In the genomic region with DNA sequence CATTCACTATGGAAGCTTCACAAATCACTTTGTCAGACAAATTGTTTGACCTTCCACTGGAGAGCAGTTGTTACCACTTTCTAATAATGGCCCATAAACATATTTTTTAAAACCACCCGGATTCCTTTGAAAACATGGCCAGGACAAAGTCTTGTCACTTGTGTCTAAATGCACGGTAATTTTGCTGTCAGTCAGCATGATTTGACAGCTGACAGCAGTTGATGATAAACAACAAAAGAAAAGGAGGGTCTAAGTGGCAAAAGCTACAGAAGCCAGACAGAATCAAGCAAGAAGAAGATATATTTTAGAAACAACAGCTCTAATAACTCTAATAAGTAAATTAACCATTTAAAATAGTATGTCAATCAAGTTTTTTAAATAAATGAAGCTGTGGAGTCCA, we compare ENCODE assay signal across 17 cellular contexts. TPM values are rescaled to one million over a fixed set of nuclear protein-coding genes. Genes with fewer than 3 reads are reported as not detected.
DNase-seq lines count a peak whose midpoint lies in the region; ATAC-seq, FAIRE-seq and TF ChIP-seq lines count a peak whose summit lies in the region.
"Had no signal": no experiment of that assay in that cellular context is flagged by ENCODE, and none has a peak within 500 bp of the region (broad histone marks: within the 10 kb centered on the region; RNA-seq: fewer than 3 reads in every experiment).

No MANE protein-coding gene starts in this region.

- H3K4me1 ChIP-seq in DOHH2 (ENCODE audit: control insufficient read depth, low read length) = peaks cover 16% of the 10 kb centered on the region
- H3K4me1 ChIP-seq in HCT116 (ENCODE audit: control insufficient read depth in 1 of 2, insufficient read depth in 2 of 2, low read length in 2 of 2) = peaks cover 2 to 5% of the 10 kb centered on the region in 2 experiments; a peak in 2 of 4 replicates
- H3K4me1 ChIP-seq in tibial nerve = no peaks in the 10 kb centered on the region
- H3K4me1 ChIP-seq: BLaER1 treated with 17β-estradiol and CSF1 and Interleukin-3, amounts not matched to agents 10 nM and 100 nM had no signal

- ATAC-seq in HCT116 (no peak), HG02571 (IDR thresholded peaks at IDR 0.05; ENCODE audit: unreplicated experiment) (no peak)
- ATAC-seq: CD8-positive, alpha-beta T cell; T-cell had no signal

- peak overlapping the region; percentile 31 for H3K27ac ChIP-seq in DOHH2 (ENCODE audit: low read depth, low read length)
- no peak overlapping the region for H3K27ac ChIP-seq in HCT116 (ENCODE audit: low read depth, low read length)
- peak overlapping the region; percentile 36 for H3K27ac ChIP-seq in epithelial cell of prostate
- no peak overlapping the region for H3K27ac ChIP-seq in tibial nerve
- H3K27ac ChIP-seq: BLaER1 treated with 17β-estradiol and CSF1 and Interleukin-3, amounts not matched to agents 10 nM and 100 nM; RWPE1 had no signal

- WGBS in tibial nerve, 2 donors = 48 to 57% methylated on average over 2 of the region's 2 CpGs

- no peaks in the 10 kb centered on the region for H3K9me2 ChIP-seq in DOHH2 (replicated peaks; ENCODE audit: control insufficient read depth, low read length)
- H3K9me2 ChIP-seq in HCT116 (ENCODE audit: insufficient read depth) = no peaks in the 10 kb centered on the region

- no peaks in the 10 kb centered on the region for H3K36me3 ChIP-seq in DOHH2 (ENCODE audit: control insufficient read depth, low read length)
- H3K36me3 ChIP-seq in HCT116 (ENCODE audit: control insufficient read depth in 1 of 2, insufficient read depth in 2 of 2, low read length in 2 of 2) = no peaks in the 10 kb centered on the region
- H3K36me3 ChIP-seq in tibial nerve = no peaks in the 10 kb centered on the region
- H3K36me3 ChIP-seq: BLaER1 treated with 17β-estradiol and CSF1 and Interleukin-3, amounts not matched to agents 10 nM and 100 nM had no signal

- DNase-seq in HCT116 (ENCODE audit: low read depth, low spot score) (no peak), NCI-H748 treated with DMSO at 0.1 percent for 48 hours (lab: John Stamatoyannopoulos, UW) (peak; percentile 14), epithelial cell of prostate (ENCODE audit: low read depth, low spot score) (no peak), GM19239 (ENCODE audit: insufficient read length, low spot score) (no peak), tibial nerve (ENCODE audit: low spot score in 2 of 2) (no peak)
- no peak for DNase-seq in activated naive CD4-positive, alpha-beta T cell (lab: John Stamatoyannopoulos, UW)
- DNase-seq: CD8-positive, alpha-beta T cell; MV-4-11; NCI-H187; NCI-H2107; NCI-H526; SIG-M5; T-cell had no signal

- RAD21 ChIA-PET in HCT116 (lab: Charles Lee; ENCODE audit: low non-redundant PET in 1 of 2, low total read pairs in 2 of 2, uncharacterized antibody in 2 of 2, unreplicated experiment in 2 of 2) = interaction anchor here in 1 of 2 experiments (0.6 kb wide), 1 partner anchor 23 kb away, joined by 3 read pairs; no protein-coding TSS in a partner anchor

- TF ChIP-seq CTCF in DOHH2 (IDR thresholded peaks at IDR 0.05; ENCODE audit: low read depth, low read length, poor library complexity, severe bottlenecking) (no peak), HCT116 (IDR thresholded peaks at IDR 0.05 in 2 of 3, conservative IDR thresholded peaks at IDR 0.05 in 1 of 3; ENCODE audit: borderline replicate concordance in 1 of 3, insufficient read depth in 1 of 3, low read depth in 2 of 3, low read length in 2 of 3) (no peak), tibial nerve (IDR thresholded peaks at IDR 0.05) (no peak)

- CTCF ChIA-PET in HCT116 (lab: Charles Lee) = interaction anchor here (1.5 kb wide), 1 partner anchor 14 kb away, joined by 9 read pairs; no protein-coding TSS in a partner anchor

- H3K4me3 ChIP-seq in DOHH2 (ENCODE audit: low read length) = peak overlapping the region; percentile 33; the same call in 1 of the 2 replicates
- H3K4me3 ChIP-seq in HCT116 (replicated peaks in 1 of 2; ENCODE audit: low read depth in 1 of 2, low read length in 2 of 2) = no peak overlapping the region
- no peak overlapping the region for H3K4me3 ChIP-seq in tibial nerve
- H3K4me3 ChIP-seq: BLaER1 treated with 17β-estradiol and CSF1 and Interleukin-3, amounts not matched to agents 10 nM and 100 nM had no signal

- peak overlapping the region; percentile 63 for H3K4me2 ChIP-seq in DOHH2 (ENCODE audit: low read length)
- H3K4me2 ChIP-seq in HCT116 (ENCODE audit: low read length) = peak overlapping the region; percentile 28; the same call in 1 of the 2 replicates
- H3K4me2 ChIP-seq: BLaER1 treated with 17β-estradiol and CSF1 and Interleukin-3, amounts not matched to agents 10 nM and 100 nM had no signal

- BruUV-seq in HCT116 (replicated peaks; lab: Mats Ljungman, UMichigan) = no TSS peak

- H3K79me2 ChIP-seq in DOHH2 (ENCODE audit: control insufficient read depth, low read length) (no peaks in the 10 kb centered on the region), HCT116 (ENCODE audit: insufficient read depth, low read length) (no peaks in the 10 kb centered on the region)

- POLR2A ChIA-PET in HCT116 (lab: Charles Lee) = no interaction called here

- H3K27me3 ChIP-seq in DOHH2 (ENCODE audit: control insufficient read depth, low read length) (no peaks in the 10 kb centered on the region), HCT116 (ENCODE audit: insufficient read depth, low read length) (no peaks in the 10 kb centered on the region), tibial nerve (no peaks in the 10 kb centered on the region)
- H3K27me3 ChIP-seq: BLaER1 treated with 17β-estradiol and CSF1 and Interleukin-3, amounts not matched to agents 10 nM and 100 nM had no signal

- peak overlapping the region; percentile 44 for H2AFZ ChIP-seq in HCT116 (ENCODE audit: low read depth, low read length, poor library complexity, severe bottlenecking)

- intact Hi-C loops in HCT116 (cut with micrococcal nuclease) = no loop called here

- no peak for TF ChIP-seq EP300 in tibial nerve (IDR thresholded peaks at IDR 0.05)

- H4K20me1 ChIP-seq in DOHH2 (ENCODE audit: control insufficient read depth, insufficient read depth, low read depth, low read length) (no peaks in the 10 kb centered on the region), HCT116 (ENCODE audit: insufficient read depth) (no peaks in the 10 kb centered on the region)
- H4K20me1 ChIP-seq: BLaER1 treated with 17β-estradiol and CSF1 and Interleukin-3, amounts not matched to agents 10 nM and 100 nM had no signal

- no peak for TF ChIP-seq RAD21 in HCT116 (IDR thresholded peaks at IDR 0.05; ENCODE audit: low read depth)

- no peak for FAIRE-seq in GM19239 (lab: Jason Lieb, UNC)

- H3K9me3 ChIP-seq in DOHH2 (ENCODE audit: control insufficient read depth, insufficient read depth, low read length) (no peaks in the 10 kb centered on the region), HCT116 (ENCODE audit: control insufficient read depth in 1 of 2, insufficient read depth in 1 of 2, low read depth in 1 of 2, low read length in 2 of 2) (no peaks in the 10 kb centered on the region), tibial nerve (no peaks in the 10 kb centered on the region)
- H3K9me3 ChIP-seq: BLaER1 treated with 17β-estradiol and CSF1 and Interleukin-3, amounts not matched to agents 10 nM and 100 nM had no signal

- TF ChIP-seq POLR2A in HCT116 (IDR thresholded peaks at IDR 0.05; ENCODE audit: borderline replicate concordance, extremely low read depth, insufficient read depth, insufficient read length) (no peak), tibial nerve (IDR thresholded peaks at IDR 0.05) (no peak)

- no peak overlapping the region for H3K9ac ChIP-seq in HCT116 (ENCODE audit: low read length)
- H3K9ac ChIP-seq: BLaER1 treated with 17β-estradiol and CSF1 and Interleukin-3, amounts not matched to agents 10 nM and 100 nM had no signal

- no peaks in the 10 kb centered on the region for H3F3A ChIP-seq in DOHH2 (ENCODE audit: control insufficient read depth, insufficient read depth)

TF ChIP-seq in HCT116, 20 proteins besides CTCF, POLR2A, EP300 and RAD21:
- TF ChIP-seq SP1 (IDR thresholded peaks at IDR 0.05; ENCODE audit: low read depth) (no peak), CBX3 (IDR thresholded peaks at IDR 0.05; ENCODE audit: low read depth) (no peak), POLR2AphosphoS5 (IDR thresholded peaks at IDR 0.05; ENCODE audit: low read depth, low read length) (no peak), TCF7L2 (IDR thresholded peaks at IDR 0.05; ENCODE audit: borderline replicate concordance, extremely low read depth, insufficient read depth, insufficient read length) (no peak), JUND (IDR thresholded peaks at IDR 0.05) (no peak), ZFX (IDR thresholded peaks at IDR 0.05) (no peak), EZH2phosphoT487 (IDR thresholded peaks at IDR 0.05; ENCODE audit: borderline replicate concordance) (no peak), SIN3A (IDR thresholded peaks at IDR 0.05; ENCODE audit: low read depth) (no peak), ELF1 (IDR thresholded peaks at IDR 0.05; ENCODE audit: borderline replicate concordance, low read depth) (no peak)

RNA-seq across cellular contexts. Expression of a gene that starts 27.7 kb away (rescaled TPM):
- total RNA-seq in HCT116 (2021; ENCODE audit: unreplicated experiment) (21.7 TPM), tibial nerve (10 to 100 TPM; 29.1 to 43.5 (median 34.1) TPM)
- 6.4 and 7.9 TPM in 2 replicates for polyA plus RNA-seq in HCT116 (2012)

Comparison
In these comparisons a context has a peak if more than half of its experiments do, and no peak if none do; other contexts are left out.
1. H3K27ac ChIP-seq: peak in DOHH2 (single experiment) and epithelial cell of prostate (single experiment); none in HCT116 (single experiment) and tibial nerve (0 of 4).